Comparison of ENCODE assay signal across 26 cellular contexts in the genomic region with DNA sequence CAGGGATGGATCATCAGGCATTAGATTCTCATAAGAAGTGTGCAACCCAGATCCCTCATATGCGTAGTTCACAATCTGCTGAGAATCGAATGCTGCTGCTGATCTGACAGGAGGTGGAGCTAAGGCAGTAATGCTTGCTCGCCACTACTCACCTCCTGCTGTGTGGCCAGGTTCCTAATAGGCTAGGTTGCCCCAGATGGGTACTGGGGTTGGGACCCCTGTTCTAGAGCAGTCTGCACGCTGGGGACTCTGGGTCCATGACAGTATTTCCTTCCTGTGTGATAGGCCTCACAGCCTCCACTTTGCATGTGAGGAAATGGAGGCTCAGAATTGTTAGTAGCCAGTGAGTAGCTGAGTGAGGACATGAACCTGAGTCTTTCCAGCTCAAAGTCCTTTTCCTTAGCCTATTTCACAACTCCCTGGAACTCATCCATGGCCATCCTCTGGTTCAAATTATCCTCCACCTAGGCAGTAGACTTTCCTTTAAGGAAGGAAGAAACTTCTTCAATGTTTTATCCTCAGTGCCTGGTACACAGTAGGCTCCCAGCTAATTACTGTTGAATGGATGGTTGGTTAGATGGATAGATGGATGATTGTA.
"Had no signal": no experiment of that assay in that cellular context is flagged by ENCODE, and none has a peak within 500 bp of the region (broad histone marks: within the 10 kb centered on the region; RNA-seq: fewer than 3 reads in every experiment).

No MANE protein-coding gene starts in this region.

- H3K4me3 ChIP-seq: colonic mucosa, gastrocnemius medialis, heart right ventricle, left ventricle myocardium inferior, lung, psoas muscle, right lobe of liver, spleen, tibial artery, upper lobe of left lung, uterus had no signal

- H3K36me3 Mint-ChIP-seq: naive thymus-derived CD4-positive, alpha-beta T cell; stimulated activated memory B cell treated with anti-CD40 and anti-IgM and Interleukin-4, amounts not matched to agents 10 μg/mL and 1 μg/mL and 100 μg/mL, for 72 hours had no signal

- H3K4me1 Mint-ChIP-seq: naive thymus-derived CD4-positive, alpha-beta T cell; nephron progenitor cell; stimulated activated memory B cell treated with anti-CD40 and anti-IgM and Interleukin-4, amounts not matched to agents 10 μg/mL and 1 μg/mL and 100 μg/mL, for 72 hours had no signal

- H3K4me3 Mint-ChIP-seq: naive thymus-derived CD4-positive, alpha-beta T cell; nephron progenitor cell; stimulated activated memory B cell treated with anti-CD40 and anti-IgM and Interleukin-4, amounts not matched to agents 10 μg/mL and 1 μg/mL and 100 μg/mL, for 72 hours; stimulated activated naive CD8-positive, alpha-beta T cell treated with anti-CD3 and anti-CD28 coated beads, Interleukin-15, Interleukin-2, amounts not matched to agents 100 ng/mL and 50 ng/mL, for 24 hours had no signal

- H3K9me3 Mint-ChIP-seq: stimulated activated memory B cell treated with anti-CD40 and anti-IgM and Interleukin-4, amounts not matched to agents 10 μg/mL and 1 μg/mL and 100 μg/mL, for 72 hours; stimulated activated naive CD8-positive, alpha-beta T cell treated with anti-CD3 and anti-CD28 coated beads, Interleukin-15, Interleukin-2, amounts not matched to agents 100 ng/mL and 50 ng/mL, for 24 hours had no signal

- ATAC-seq: esophagus mucosa; gastrocnemius medialis; heart right ventricle; naive thymus-derived CD4-positive, alpha-beta T cell; psoas muscle; right lobe of liver; stimulated activated memory B cell treated with anti-CD40 and anti-IgM and Interleukin-4, amounts not matched to agents 10 μg/mL and 1 μg/mL and 100 μg/mL, for 72 hours had no signal

- H3K27ac ChIP-seq: colonic mucosa, gastrocnemius medialis, heart right ventricle, left ventricle myocardium inferior, psoas muscle, right lobe of liver, spleen, tibial artery, upper lobe of left lung, uterus had no signal

- H3K27ac Mint-ChIP-seq: naive thymus-derived CD4-positive, alpha-beta T cell; nephron progenitor cell; stimulated activated memory B cell treated with anti-CD40 and anti-IgM and Interleukin-4, amounts not matched to agents 10 μg/mL and 1 μg/mL and 100 μg/mL, for 72 hours; stimulated activated naive CD8-positive, alpha-beta T cell treated with anti-CD3 and anti-CD28 coated beads, Interleukin-15, Interleukin-2, amounts not matched to agents 100 ng/mL and 50 ng/mL, for 24 hours had no signal

- H3K9me3 ChIP-seq: colonic mucosa, gastrocnemius medialis, heart right ventricle, left ventricle myocardium inferior, psoas muscle, right lobe of liver, spleen, tibial artery, upper lobe of left lung, uterus had no signal

- H3K27me3 ChIP-seq: colonic mucosa, gastrocnemius medialis, right lobe of liver, upper lobe of left lung, uterus had no signal

- H3K36me3 ChIP-seq: colonic mucosa, gastrocnemius medialis, heart right ventricle, left ventricle myocardium inferior, right lobe of liver, spleen, tibial artery, upper lobe of left lung, uterus had no signal

- FAIRE-seq: endometrium, keratinocyte had no signal

- H3K4me1 ChIP-seq: colonic mucosa, gastrocnemius medialis, psoas muscle, right lobe of liver, spleen, tibial artery, upper lobe of left lung had no signal

- H3K27me3 Mint-ChIP-seq: stimulated activated naive CD8-positive, alpha-beta T cell treated with anti-CD3 and anti-CD28 coated beads, Interleukin-15, Interleukin-2, amounts not matched to agents 100 ng/mL and 50 ng/mL, for 24 hours had no signal

- DNase-seq: colonic mucosa; effector CD8-positive, alpha-beta T cell; gastrocnemius medialis; heart right ventricle; hypothalamus; left ventricle myocardium inferior; mesenchymal stem cell; midbrain; naive thymus-derived CD4-positive, alpha-beta T cell; nephron progenitor cell; psoas muscle; retina; spleen; stimulated activated CD4-positive, alpha-beta T cell treated with anti-CD3 and anti-CD28 coated beads, Interleukin-15, amount 100 ng/mL, for 24 hours; stimulated activated CD4-positive, alpha-beta T cell treated with anti-CD3 and anti-CD28 coated beads, Interleukin-1b, Interleukin-23, amount 100 ng/mL, for 48 hours; stimulated activated CD4-positive, alpha-beta T cell treated with anti-CD3 and anti-CD28 coated beads, Interleukin-4, amount 100 ng/mL, for 24 hours; tibial artery; upper lobe of left lung; uterus had no signal
